2 cellular contexts compared by ENCODE assay signal in genomic region chr2:45343618-45344017, GRCh38.
A peak's percentile ranks its signal among the peaks of the same experiment; 100 is the strongest.
TF ChIP-seq lines count a peak whose summit lies in the region.

No MANE protein-coding gene starts in this region.

TF ChIP-seq in IMR-90, 13 proteins besides CTCF, POLR2A, EP300 and RAD21:
- no peak for TF ChIP-seq SMC3 (IDR thresholded peaks at IDR 0.05; ENCODE audit: low read depth, low read length)
- 0 out of 2 replicates have a peak, but pooled peaks have one; percentile 30 for TF ChIP-seq BHLHE40 (IDR thresholded peaks at IDR 0.05; ENCODE audit: low read depth, low read length)

TF ChIP-seq in H1, 55 proteins besides CTCF, POLR2A, EP300 and RAD21:
- TF ChIP-seq RBBP5 (IDR thresholded peaks at IDR 0.05; ENCODE audit: borderline replicate concordance, low read depth, low read length) = no peak
- TF ChIP-seq ZNF274 (IDR thresholded peaks at IDR 0.05; ENCODE audit: borderline replicate concordance, extremely low read depth, low read length) = no peak
- no peak for TF ChIP-seq CBX5 (IDR thresholded peaks at IDR 0.05; ENCODE audit: low read depth, low read length)
- no peak for TF ChIP-seq FOSL1 (IDR thresholded peaks at IDR 0.05; ENCODE audit: insufficient read depth, low read depth, low read length)
- no peak for TF ChIP-seq YY1 (IDR thresholded peaks at IDR 0.05; ENCODE audit: low read depth, low read length)
- TF ChIP-seq BCL11A (IDR thresholded peaks at IDR 0.05; ENCODE audit: low read depth in 2 of 2, low read length in 2 of 2) = no peak
- TF ChIP-seq MAFK (IDR thresholded peaks at IDR 0.05; ENCODE audit: low read depth, low read length) = no peak
- TF ChIP-seq TCF12 (IDR thresholded peaks at IDR 0.05; ENCODE audit: low read depth, low read length) = no peak
- TF ChIP-seq, protein P1, sequence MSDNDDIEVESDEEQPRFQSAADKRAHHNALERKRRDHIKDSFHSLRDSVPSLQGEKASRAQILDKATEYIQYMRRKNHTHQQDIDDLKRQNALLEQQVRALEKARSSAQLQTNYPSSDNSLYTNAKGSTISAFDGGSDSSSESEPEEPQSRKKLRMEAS (IDR thresholded peaks at IDR 0.05) = no peak
- no peak for TF ChIP-seq NRF1 (IDR thresholded peaks at IDR 0.05; ENCODE audit: low read depth, low read length)
- no peak for TF ChIP-seq BACH1 (IDR thresholded peaks at IDR 0.05; ENCODE audit: low read length)
- TF ChIP-seq SIN3A (conservative IDR thresholded peaks at IDR 0.05 in 1 of 2, IDR thresholded peaks at IDR 0.05 in 1 of 2; ENCODE audit: low read depth in 1 of 2, low read length in 2 of 2) = no peak
